Comparison of ENCODE assay signal across 31 cellular contexts in genomic region chr2:60465736-60466135, GRCh38.
DNase-seq lines count a peak whose midpoint lies in the region; ATAC-seq and TF ChIP-seq lines count a peak whose summit lies in the region.
"Had no signal": no experiment of that assay in that cellular context is flagged by ENCODE, and none has a peak within 500 bp of the region (broad histone marks: within the 10 kb centered on the region; RNA-seq: fewer than 3 reads in every experiment).

No MANE protein-coding gene starts in this region.

- no peak for TF ChIP-seq CTCF in ovary (IDR thresholded peaks at IDR 0.05)

- peaks cover 9% of the 10 kb centered on the region for H3K9me3 Mint-ChIP-seq in dendritic cell treated with granulocyte-macrophage colony-stimulating factor and Interleukin-4, amounts not matched to agents 40 ng/mL and 50 ng/mL, for 4 days
- no peaks in the 10 kb centered on the region for H3K9me3 Mint-ChIP-seq in activated naive CD8-positive, alpha-beta T cell treated with anti-CD3 and anti-CD28 coated beads, Interleukin-2, amount 50 U/mL, for 24 hours
- H3K9me3 Mint-ChIP-seq: activated naive CD4-positive, alpha-beta T cell treated with anti-CD3 and anti-CD28 coated beads, Interleukin-2, amount 10 ng/mL, durations not matched to agents 7 days and 5 days; activated T-helper 1 cell treated with anti-CD3 and anti-CD28 coated beads, Interleukin-12 subunit alpha, Interleukin-12 subunit beta, Interleukin-2, Interleukin-4 antibody, amounts not matched to agents 30 ng/mL and 10 ng/mL and 1 ng/mL, durations not matched to agents 14 hours and 24 hours and 36 hours; central memory CD8-positive, alpha-beta T cell had no signal

- intact Hi-C loops in dendritic cell treated with granulocyte-macrophage colony-stimulating factor and Interleukin-4, amounts not matched to agents 40 ng/mL and 50 ng/mL, for 4 days (cut with micrococcal nuclease), result no loop called here
- intact Hi-C loops in ovary (cut with DNase I), result no loop called here

- TF ChIP-seq POLR2A in ovary (IDR thresholded peaks at IDR 0.05), result no peak

- no peaks in the 10 kb centered on the region for H3K27me3 ChIP-seq in muscle layer of duodenum (ENCODE audit: low read depth, low read length)
- no peaks in the 10 kb centered on the region for H3K27me3 ChIP-seq in stomach smooth muscle (ENCODE audit: control insufficient read depth in 1 of 2, insufficient read depth in 2 of 2, low read length in 2 of 2)
- no peaks in the 10 kb centered on the region for H3K27me3 ChIP-seq in ovary
- H3K27me3 ChIP-seq: dorsolateral prefrontal cortex, thyroid gland had no signal

- DNase-seq in NCI-H82 (lab: John Stamatoyannopoulos, UW), result peak; percentile 22
- DNase-seq in NCI-H82 treated with DMSO at 0.1 percent for 48 hours (lab: John Stamatoyannopoulos, UW; ENCODE audit: unreplicated experiment), result no peak
- no peak for DNase-seq in activated naive CD8-positive, alpha-beta T cell treated with anti-CD3 and anti-CD28 coated beads, Interleukin-2, amount 50 U/mL, for 24 hours
- DNase-seq in ovary, result no peak
- no peak for DNase-seq in activated CD8-positive, alpha-beta memory T cell treated with anti-CD3 and anti-CD28 coated beads, Interleukin-2, amount 50 U/mL, for 48 hours
- DNase-seq: activated CD4-positive, alpha-beta T cell treated with anti-CD3 and anti-CD28 coated beads, Interleukin-2, amount 50 U/mL, for 1 hour; activated CD8-positive, alpha-beta memory T cell treated with anti-CD3 and anti-CD28 coated beads, Interleukin-2, amount 10 ng/mL, durations not matched to agents 7 days and 5 days; activated naive CD4-positive, alpha-beta T cell treated with anti-CD3 and anti-CD28 coated beads, Interleukin-2, amount 10 ng/mL, durations not matched to agents 7 days and 5 days; anterior cingulate cortex; CD4-positive, alpha-beta memory T cell; DMS 273 treated with DMSO at 0.1 percent for 48 hours; dorsolateral prefrontal cortex; foreskin fibroblast; IMR-90; midbrain; NCI-H1105; NCI-H1930; NCI-H69; nephron progenitor cell; stimulated activated CD4-positive, alpha-beta T cell treated with anti-CD3 and anti-CD28 coated beads, Interleukin-1b, Interleukin-23, amount 100 ng/mL, for 48 hours; thyroid gland had no signal

- WGBS in ovary, 3 donors, result 75 to 91% (median 84%) methylated on average over 4 of the region's 4 CpGs

- H3K27ac Mint-ChIP-seq in dendritic cell treated with granulocyte-macrophage colony-stimulating factor and Interleukin-4, amounts not matched to agents 40 ng/mL and 50 ng/mL, for 4 days, result peak overlapping the region; percentile 52
- H3K27ac Mint-ChIP-seq in activated naive CD8-positive, alpha-beta T cell treated with anti-CD3 and anti-CD28 coated beads, Interleukin-2, amount 50 U/mL, for 24 hours, result no peak overlapping the region
- H3K27ac Mint-ChIP-seq: activated CD8-positive, alpha-beta memory T cell treated with anti-CD3 and anti-CD28 coated beads, Interleukin-2, amount 10 ng/mL, durations not matched to agents 7 days and 5 days; activated naive CD4-positive, alpha-beta T cell treated with anti-CD3 and anti-CD28 coated beads, Interleukin-2, amount 10 ng/mL, durations not matched to agents 7 days and 5 days; activated T-helper 1 cell treated with anti-CD3 and anti-CD28 coated beads, Interleukin-12 subunit alpha, Interleukin-12 subunit beta, Interleukin-2, Interleukin-4 antibody, amounts not matched to agents 30 ng/mL and 10 ng/mL and 1 ng/mL, durations not matched to agents 14 hours and 24 hours and 36 hours; nephron progenitor cell; progenitor cell of endocrine pancreas had no signal

- H3K27me3 Mint-ChIP-seq in dendritic cell treated with granulocyte-macrophage colony-stimulating factor and Interleukin-4, amounts not matched to agents 40 ng/mL and 50 ng/mL, for 4 days, result no peaks in the 10 kb centered on the region
- no peaks in the 10 kb centered on the region for H3K27me3 Mint-ChIP-seq in activated naive CD8-positive, alpha-beta T cell treated with anti-CD3 and anti-CD28 coated beads, Interleukin-2, amount 50 U/mL, for 24 hours
- H3K27me3 Mint-ChIP-seq: activated CD8-positive, alpha-beta memory T cell treated with anti-CD3 and anti-CD28 coated beads, Interleukin-2, amount 10 ng/mL, durations not matched to agents 7 days and 5 days; progenitor cell of endocrine pancreas had no signal

- peaks cover 53% of the 10 kb centered on the region for H3K36me3 Mint-ChIP-seq in dendritic cell treated with granulocyte-macrophage colony-stimulating factor and Interleukin-4, amounts not matched to agents 40 ng/mL and 50 ng/mL, for 4 days (ENCODE audit: low read depth)
- H3K36me3 Mint-ChIP-seq in activated naive CD8-positive, alpha-beta T cell treated with anti-CD3 and anti-CD28 coated beads, Interleukin-2, amount 50 U/mL, for 24 hours (ENCODE audit: low read depth), result peaks cover 2% of the 10 kb centered on the region
- H3K36me3 Mint-ChIP-seq: activated CD8-positive, alpha-beta memory T cell treated with anti-CD3 and anti-CD28 coated beads, Interleukin-2, amount 10 ng/mL, durations not matched to agents 7 days and 5 days; activated naive CD4-positive, alpha-beta T cell treated with anti-CD3 and anti-CD28 coated beads, Interleukin-2, amount 10 ng/mL, durations not matched to agents 7 days and 5 days; CD4-positive, alpha-beta memory T cell had no signal

- H3K9me3 ChIP-seq in muscle layer of duodenum (ENCODE audit: control insufficient read depth in 1 of 2, low read length in 2 of 2), result no peaks in the 10 kb centered on the region
- no peaks in the 10 kb centered on the region for H3K9me3 ChIP-seq in stomach smooth muscle (ENCODE audit: control insufficient read depth in 2 of 2, low read length in 2 of 2)
- no peaks in the 10 kb centered on the region for H3K9me3 ChIP-seq in ovary
- H3K9me3 ChIP-seq: thyroid gland had no signal

- H3K4me1 Mint-ChIP-seq in dendritic cell treated with granulocyte-macrophage colony-stimulating factor and Interleukin-4, amounts not matched to agents 40 ng/mL and 50 ng/mL, for 4 days (ENCODE audit: low read depth), result peaks cover 40% of the 10 kb centered on the region
- peaks cover 5% of the 10 kb centered on the region for H3K4me1 Mint-ChIP-seq in activated naive CD8-positive, alpha-beta T cell treated with anti-CD3 and anti-CD28 coated beads, Interleukin-2, amount 50 U/mL, for 24 hours
- H3K4me1 Mint-ChIP-seq: activated CD8-positive, alpha-beta memory T cell treated with anti-CD3 and anti-CD28 coated beads, Interleukin-2, amount 10 ng/mL, durations not matched to agents 7 days and 5 days; activated naive CD4-positive, alpha-beta T cell treated with anti-CD3 and anti-CD28 coated beads, Interleukin-2, amount 10 ng/mL, durations not matched to agents 7 days and 5 days; CD4-positive, alpha-beta memory T cell; central memory CD8-positive, alpha-beta T cell had no signal

- H3K4me3 ChIP-seq in muscle layer of duodenum (ENCODE audit: low read depth in 1 of 2, low read length in 2 of 2) (no peak overlapping the region), stomach smooth muscle (ENCODE audit: low read length in 2 of 2) (no peak overlapping the region), ovary (no peak overlapping the region)
- H3K4me3 ChIP-seq: dorsolateral prefrontal cortex, thyroid gland had no signal

- peak overlapping the region; percentile 22 for H3K27ac ChIP-seq in muscle layer of duodenum (ENCODE audit: low read length)
- peak overlapping the region; percentile 18 for H3K27ac ChIP-seq in stomach smooth muscle (ENCODE audit: low read length)
- no peak overlapping the region for H3K27ac ChIP-seq in ovary
- H3K27ac ChIP-seq: 22Rv1, thyroid gland, VCaP had no signal

- H3K4me1 ChIP-seq in muscle layer of duodenum (ENCODE audit: control insufficient read depth in 1 of 2, insufficient read depth in 2 of 2, low read length in 2 of 2) (peaks cover 0 to 6% of the 10 kb centered on the region in 2 donors), stomach smooth muscle (ENCODE audit: control insufficient read depth, insufficient read depth, low read length) (peaks cover 2% of the 10 kb centered on the region), ovary (ENCODE audit: insufficient read depth) (no peaks in the 10 kb centered on the region)

- no peak for TF ChIP-seq EP300 in ovary (IDR thresholded peaks at IDR 0.05)

- no peak overlapping the region for H3K9ac ChIP-seq in stomach smooth muscle (ENCODE audit: low read length in 2 of 2)

- H3K36me3 ChIP-seq in muscle layer of duodenum (ENCODE audit: control insufficient read depth in 1 of 2, insufficient read depth in 2 of 2, low read length in 2 of 2) (peaks cover 0 to 4% of the 10 kb centered on the region in 2 donors), stomach smooth muscle (ENCODE audit: control insufficient read depth in 2 of 2, insufficient read depth in 2 of 2, low read length in 2 of 2) (no peaks in the 10 kb centered on the region), ovary (no peaks in the 10 kb centered on the region)
- H3K36me3 ChIP-seq: thyroid gland had no signal

- no peak overlapping the region for H3K4me3 Mint-ChIP-seq in dendritic cell treated with granulocyte-macrophage colony-stimulating factor and Interleukin-4, amounts not matched to agents 40 ng/mL and 50 ng/mL, for 4 days
- no peak overlapping the region for H3K4me3 Mint-ChIP-seq in activated naive CD8-positive, alpha-beta T cell treated with anti-CD3 and anti-CD28 coated beads, Interleukin-2, amount 50 U/mL, for 24 hours
- H3K4me3 Mint-ChIP-seq: activated CD8-positive, alpha-beta memory T cell treated with anti-CD3 and anti-CD28 coated beads, Interleukin-2, amount 10 ng/mL, durations not matched to agents 7 days and 5 days; activated naive CD4-positive, alpha-beta T cell treated with anti-CD3 and anti-CD28 coated beads, Interleukin-2, amount 10 ng/mL, durations not matched to agents 7 days and 5 days; activated T-helper 1 cell treated with anti-CD3 and anti-CD28 coated beads, Interleukin-12 subunit alpha, Interleukin-12 subunit beta, Interleukin-2, Interleukin-4 antibody, amounts not matched to agents 30 ng/mL and 10 ng/mL and 1 ng/mL, durations not matched to agents 14 hours and 24 hours and 36 hours; CD4-positive, alpha-beta memory T cell; central memory CD8-positive, alpha-beta T cell; nephron progenitor cell had no signal

- no peak for ATAC-seq in activated naive CD8-positive, alpha-beta T cell treated with anti-CD3 and anti-CD28 coated beads, Interleukin-2, amount 50 U/mL, for 24 hours
- ATAC-seq: activated CD8-positive, alpha-beta memory T cell treated with anti-CD3 and anti-CD28 coated beads, Interleukin-2, amount 10 ng/mL, durations not matched to agents 7 days and 5 days; HCT116; left lobe of liver had no signal

Comparison
In these comparisons a context has a peak if more than half of its experiments do, and no peak if none do; other contexts are left out.
1. H3K27ac ChIP-seq: peak in muscle layer of duodenum (single experiment) and stomach smooth muscle (single experiment); none in ovary (0 of 2).